Comparison of ENCODE assay signal across 12 cellular contexts in genomic region chr6:150723857-150724256, GRCh38.
A peak's percentile ranks its signal among the peaks of the same experiment; 100 is the strongest.
DNase-seq lines count a peak whose midpoint lies in the region; ATAC-seq and TF ChIP-seq lines count a peak whose summit lies in the region.
"Had no signal": no experiment of that assay in that cellular context is flagged by ENCODE, and none has a peak within 500 bp of the region (broad histone marks: within the 10 kb centered on the region; RNA-seq: fewer than 3 reads in every experiment).

No MANE protein-coding gene starts in this region.

- H3K4me3 Mint-ChIP-seq in stimulated activated naive CD8-positive, alpha-beta T cell treated with anti-CD3 and anti-CD28 coated beads, Interleukin-15, Interleukin-2, amounts not matched to agents 100 ng/mL and 50 ng/mL, for 24 hours, result no peak overlapping the region
- H3K4me3 Mint-ChIP-seq: activated naive CD4-positive, alpha-beta T cell treated with anti-CD3 and anti-CD28 coated beads, Interleukin-2, amount 50 U/mL, for 24 hours had no signal

- peaks cover 14% of the 10 kb centered on the region for H3K4me1 ChIP-seq in foreskin keratinocyte

- no peaks in the 10 kb centered on the region for H3K36me3 Mint-ChIP-seq in stimulated activated naive CD8-positive, alpha-beta T cell treated with anti-CD3 and anti-CD28 coated beads, Interleukin-15, Interleukin-2, amounts not matched to agents 100 ng/mL and 50 ng/mL, for 24 hours (ENCODE audit: low read depth)
- H3K36me3 Mint-ChIP-seq: activated naive CD4-positive, alpha-beta T cell treated with anti-CD3 and anti-CD28 coated beads, Interleukin-2, amount 50 U/mL, for 24 hours had no signal

- no peak for ATAC-seq in stimulated activated naive CD8-positive, alpha-beta T cell treated with anti-CD3 and anti-CD28 coated beads, Interleukin-15, Interleukin-2, amounts not matched to agents 100 U/mL and 50 U/mL, for 24 hours
- peak; percentile 60 for ATAC-seq in foreskin keratinocyte

- peaks cover 19% of the 10 kb centered on the region for H3K27me3 Mint-ChIP-seq in stimulated activated naive CD8-positive, alpha-beta T cell treated with anti-CD3 and anti-CD28 coated beads, Interleukin-15, Interleukin-2, amounts not matched to agents 100 ng/mL and 50 ng/mL, for 24 hours

- DNase-seq in stimulated activated naive CD8-positive, alpha-beta T cell treated with anti-CD3 and anti-CD28 coated beads, Interleukin-15, Interleukin-2, amounts not matched to agents 100 U/mL and 50 U/mL, for 24 hours, result no peak
- DNase-seq in SK-MEL-5 (ENCODE audit: low read depth, low spot score) (peak; percentile 51), foreskin keratinocyte (peak; percentile 75 to 79), inferior parietal cortex (ENCODE audit: extremely low spot score) (no peak), NCI-H1092 treated with DMSO at 0.1 percent for 48 hours (lab: John Stamatoyannopoulos, UW) (no peak), Ammon's horn (ENCODE audit: low spot score) (no peak)
- no peak for DNase-seq in effector CD8-positive, alpha-beta T cell (lab: John Stamatoyannopoulos, UW)
- DNase-seq: cerebellar nuclear complex, transverse colon had no signal

- H3K27ac ChIP-seq in foreskin keratinocyte, result no peak overlapping the region
- H3K27ac ChIP-seq: esophagus muscularis mucosa, transverse colon had no signal

- no peaks in the 10 kb centered on the region for H3K9me3 Mint-ChIP-seq in stimulated activated naive CD8-positive, alpha-beta T cell treated with anti-CD3 and anti-CD28 coated beads, Interleukin-15, Interleukin-2, amounts not matched to agents 100 ng/mL and 50 ng/mL, for 24 hours
- H3K9me3 Mint-ChIP-seq: activated naive CD4-positive, alpha-beta T cell treated with anti-CD3 and anti-CD28 coated beads, Interleukin-2, amount 50 U/mL, for 24 hours had no signal

- in situ Hi-C loops in SK-MEL-5 (cut with HindIII; ENCODE audit: low pct_unique_long_range_greater_than_20kb, low sequenced_read_pairs), result no loop called here

- H3K27ac Mint-ChIP-seq in stimulated activated naive CD8-positive, alpha-beta T cell treated with anti-CD3 and anti-CD28 coated beads, Interleukin-15, Interleukin-2, amounts not matched to agents 100 ng/mL and 50 ng/mL, for 24 hours, result peak overlapping the region; percentile 38
- H3K27ac Mint-ChIP-seq: activated naive CD4-positive, alpha-beta T cell treated with anti-CD3 and anti-CD28 coated beads, Interleukin-2, amount 50 U/mL, for 24 hours had no signal

- no peaks in the 10 kb centered on the region for H3K27me3 ChIP-seq in foreskin keratinocyte
- H3K27me3 ChIP-seq: esophagus muscularis mucosa, transverse colon had no signal

- H3K4me1 Mint-ChIP-seq in stimulated activated naive CD8-positive, alpha-beta T cell treated with anti-CD3 and anti-CD28 coated beads, Interleukin-15, Interleukin-2, amounts not matched to agents 100 ng/mL and 50 ng/mL, for 24 hours (ENCODE audit: low read depth), result peaks cover 25% of the 10 kb centered on the region

- TF ChIP-seq CTCF in foreskin keratinocyte (conservative IDR thresholded peaks at IDR 0.05), result no peak

Comparison
In these comparisons a context has a peak if more than half of its experiments do, and no peak if none do; other contexts are left out.
1. DNase-seq: peak in SK-MEL-5 (single experiment) and foreskin keratinocyte (2 of 2); none in stimulated activated naive CD8-positive, alpha-beta T cell treated with anti-CD3 and anti-CD28 coated beads, Interleukin-15, Interleukin-2, amounts not matched to agents 100 U/mL and 50 U/mL, for 24 hours (single experiment), inferior parietal cortex (single experiment), effector CD8-positive, alpha-beta T cell (single experiment), NCI-H1092 treated with DMSO at 0.1 percent for 48 hours (single experiment) and Ammon's horn (single experiment).